Comparison of ENCODE assay signal across 19 cellular contexts in genomic region chr16:54879681-54880080, GRCh38. TPM values are rescaled to one million over a fixed set of nuclear protein-coding genes. Genes with fewer than 3 reads are reported as not detected.
"Had no signal": no experiment of that assay in that cellular context is flagged by ENCODE, and none has a peak within 500 bp of the region (broad histone marks: within the 10 kb centered on the region; RNA-seq: fewer than 3 reads in every experiment).

No MANE protein-coding gene starts in this region.

- H3K36me3 ChIP-seq: cardiac muscle cell, gastrocnemius medialis, heart right ventricle, lower lobe of right lung, pancreas, right lobe of liver, spleen, upper lobe of right lung had no signal

- H3K27ac Mint-ChIP-seq: activated CD4-positive, alpha-beta memory T cell treated with anti-CD3 and anti-CD28 coated beads for 36 hours; activated naive CD8-positive, alpha-beta T cell; activated T-helper 1 cell treated with anti-CD3 and anti-CD28 coated beads, Interleukin-12 subunit alpha, Interleukin-12 subunit beta, Interleukin-2, Interleukin-4 antibody, amounts not matched to agents 30 ng/mL and 10 ng/mL and 1 ng/mL, durations not matched to agents 14 hours and 24 hours and 36 hours; dendritic cell treated with granulocyte-macrophage colony-stimulating factor and Interleukin-4, amounts not matched to agents 40 ng/mL and 50 ng/mL, for 4 days; natural killer cell; stimulated activated naive B cell treated with anti-CD40 and anti-IgM and Interleukin-4, amounts not matched to agents 10 μg/mL and 1 μg/mL and 100 μg/mL, for 72 hours had no signal

- H3K4me1 ChIP-seq: gastrocnemius medialis, heart right ventricle, lower lobe of right lung, pancreas, right lobe of liver, spleen, upper lobe of right lung had no signal

- H3K27me3 Mint-ChIP-seq: dendritic cell treated with granulocyte-macrophage colony-stimulating factor and Interleukin-4, amounts not matched to agents 40 ng/mL and 50 ng/mL, for 4 days had no signal

- ATAC-seq: gastrocnemius medialis; heart right ventricle; left cardiac atrium; lower lobe of right lung; natural killer cell; pancreas; right lobe of liver; stimulated activated naive B cell treated with anti-CD40 and anti-IgM and Interleukin-4, amounts not matched to agents 10 μg/mL and 1 μg/mL and 100 μg/mL, for 72 hours; upper lobe of right lung had no signal

- H3K27ac ChIP-seq: cardiac muscle cell, gastrocnemius medialis, heart right ventricle, lower lobe of right lung, pancreas, right lobe of liver, spleen, upper lobe of right lung had no signal

- FAIRE-seq: pancreas had no signal

- DNase-seq: activated CD4-positive, alpha-beta memory T cell treated with anti-CD3 and anti-CD28 coated beads for 36 hours; activated gamma-delta T cell treated with Interleukin-2 at 50 U/mL for 16 hours; activated T-cell treated with anti-CD3 and anti-CD28 coated beads for 4 hours; effector memory CD4-positive, alpha-beta T cell; gastrocnemius medialis; heart right ventricle; left cardiac atrium; lower lobe of right lung; natural killer cell; pancreas; right lobe of liver; spleen; stimulated activated CD4-positive, alpha-beta T cell treated with anti-CD3 and anti-CD28 coated beads, Interleukin-4, amount 100 ng/mL, for 4 hours; stimulated activated naive B cell treated with anti-CD40 and anti-IgM and Interleukin-4, amounts not matched to agents 10 μg/mL and 1 μg/mL and 100 μg/mL, for 72 hours; upper lobe of right lung had no signal

- H3K4me1 Mint-ChIP-seq: natural killer cell; stimulated activated naive B cell treated with anti-CD40 and anti-IgM and Interleukin-4, amounts not matched to agents 10 μg/mL and 1 μg/mL and 100 μg/mL, for 72 hours had no signal

- H3K36me3 Mint-ChIP-seq: activated naive CD8-positive, alpha-beta T cell; stimulated activated naive B cell treated with anti-CD40 and anti-IgM and Interleukin-4, amounts not matched to agents 10 μg/mL and 1 μg/mL and 100 μg/mL, for 72 hours had no signal

- H3K9me3 Mint-ChIP-seq: activated T-helper 1 cell treated with anti-CD3 and anti-CD28 coated beads, Interleukin-12 subunit alpha, Interleukin-12 subunit beta, Interleukin-2, Interleukin-4 antibody, amounts not matched to agents 30 ng/mL and 10 ng/mL and 1 ng/mL, durations not matched to agents 14 hours and 24 hours and 36 hours; dendritic cell treated with granulocyte-macrophage colony-stimulating factor and Interleukin-4, amounts not matched to agents 40 ng/mL and 50 ng/mL, for 4 days had no signal

- H3K27me3 ChIP-seq: cardiac muscle cell, gastrocnemius medialis, heart right ventricle, pancreas, right lobe of liver, upper lobe of right lung had no signal

- H3K4me3 Mint-ChIP-seq: activated CD4-positive, alpha-beta memory T cell treated with anti-CD3 and anti-CD28 coated beads for 36 hours; activated naive CD8-positive, alpha-beta T cell; activated T-helper 1 cell treated with anti-CD3 and anti-CD28 coated beads, Interleukin-12 subunit alpha, Interleukin-12 subunit beta, Interleukin-2, Interleukin-4 antibody, amounts not matched to agents 30 ng/mL and 10 ng/mL and 1 ng/mL, durations not matched to agents 14 hours and 24 hours and 36 hours; dendritic cell treated with granulocyte-macrophage colony-stimulating factor and Interleukin-4, amounts not matched to agents 40 ng/mL and 50 ng/mL, for 4 days; natural killer cell; stimulated activated naive B cell treated with anti-CD40 and anti-IgM and Interleukin-4, amounts not matched to agents 10 μg/mL and 1 μg/mL and 100 μg/mL, for 72 hours had no signal

- H3K9me3 ChIP-seq: gastrocnemius medialis, pancreas, upper lobe of right lung had no signal

- H3K4me3 ChIP-seq: cardiac muscle cell, gastrocnemius medialis, heart right ventricle, lower lobe of right lung, pancreas, right lobe of liver, spleen, upper lobe of right lung had no signal

RNA-seq across cellular contexts. Expression of gene IRX5, which starts 51.0 kb away (rescaled TPM):
- total RNA-seq: natural killer cell, right lobe of liver, spleen had no signal
- polyA plus RNA-seq: spleen had no signal
